1 cellular context compared by ENCODE assay signal in the genomic region with DNA sequence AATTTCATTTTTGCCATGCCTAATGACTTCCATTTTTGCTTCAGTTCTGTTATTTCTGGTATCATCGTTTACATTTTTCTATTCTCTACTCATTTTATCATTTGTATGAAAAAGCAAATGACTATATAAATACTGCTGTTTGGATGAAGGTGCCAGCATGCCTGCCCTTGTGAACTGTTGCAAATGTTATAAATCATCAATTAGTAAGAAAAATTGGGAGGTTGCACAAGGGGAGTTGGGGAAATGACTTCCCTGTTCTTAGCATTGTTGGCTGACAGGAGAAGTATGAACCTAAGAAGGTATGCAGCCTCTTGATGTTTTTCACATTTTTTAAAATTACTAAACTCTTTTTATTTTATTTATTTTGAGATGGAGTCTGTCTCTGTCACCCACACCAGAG.
TF ChIP-seq lines count a peak whose summit lies in the region.

No MANE protein-coding gene starts in this region.

TF ChIP-seq in IMR-90, 13 proteins besides CTCF, POLR2A, EP300 and RAD21:
- TF ChIP-seq MAZ (IDR thresholded peaks at IDR 0.05; ENCODE audit: borderline replicate concordance, low read depth, low read length): no peak
- no peak for TF ChIP-seq RFX5 (IDR thresholded peaks at IDR 0.05; ENCODE audit: low read depth, low read length)
- TF ChIP-seq, protein P1, sequence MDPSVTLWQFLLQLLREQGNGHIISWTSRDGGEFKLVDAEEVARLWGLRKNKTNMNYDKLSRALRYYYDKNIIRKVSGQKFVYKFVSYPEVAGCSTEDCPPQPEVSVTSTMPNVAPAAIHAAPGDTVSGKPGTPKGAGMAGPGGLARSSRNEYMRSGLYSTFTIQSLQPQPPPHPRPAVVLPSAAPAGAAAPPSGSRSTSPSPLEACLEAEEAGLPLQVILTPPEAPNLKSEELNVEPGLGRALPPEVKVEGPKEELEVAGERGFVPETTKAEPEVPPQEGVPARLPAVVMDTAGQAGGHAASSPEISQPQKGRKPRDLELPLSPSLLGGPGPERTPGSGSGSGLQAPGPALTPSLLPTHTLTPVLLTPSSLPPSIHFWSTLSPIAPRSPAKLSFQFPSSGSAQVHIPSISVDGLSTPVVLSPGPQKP (IDR thresholded peaks at IDR 0.05; ENCODE audit: borderline replicate concordance, low read depth, low read length): no peak
- TF ChIP-seq CEBPB (IDR thresholded peaks at IDR 0.05; ENCODE audit: low read depth, low read length): peak; percentile 58
- TF ChIP-seq MXI1 (IDR thresholded peaks at IDR 0.05; ENCODE audit: borderline replicate concordance, low read depth, low read length): no peak
- no peak for TF ChIP-seq FOS (IDR thresholded peaks at IDR 0.05; ENCODE audit: low read depth, low read length)
- no peak for TF ChIP-seq SMC3 (IDR thresholded peaks at IDR 0.05; ENCODE audit: low read depth, low read length)
- TF ChIP-seq, protein P2, sequence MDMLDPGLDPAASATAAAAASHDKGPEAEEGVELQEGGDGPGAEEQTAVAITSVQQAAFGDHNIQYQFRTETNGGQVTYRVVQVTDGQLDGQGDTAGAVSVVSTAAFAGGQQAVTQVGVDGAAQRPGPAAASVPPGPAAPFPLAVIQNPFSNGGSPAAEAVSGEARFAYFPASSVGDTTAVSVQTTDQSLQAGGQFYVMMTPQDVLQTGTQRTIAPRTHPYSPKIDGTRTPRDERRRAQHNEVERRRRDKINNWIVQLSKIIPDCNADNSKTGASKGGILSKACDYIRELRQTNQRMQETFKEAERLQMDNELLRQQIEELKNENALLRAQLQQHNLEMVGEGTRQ (IDR thresholded peaks at IDR 0.05; ENCODE audit: low read depth, low read length): no peak
- no peak for TF ChIP-seq MAFK (IDR thresholded peaks at IDR 0.05; ENCODE audit: low read depth, low read length)
- no peak for TF ChIP-seq CHD1 (IDR thresholded peaks at IDR 0.05; ENCODE audit: low read depth, low read length)
- no peak for TF ChIP-seq NFE2L2 (IDR thresholded peaks at IDR 0.05; ENCODE audit: low read depth, low read length)
- TF ChIP-seq RCOR1 (IDR thresholded peaks at IDR 0.05; ENCODE audit: insufficient replicate concordance, low read length): no peak
- TF ChIP-seq BHLHE40 (IDR thresholded peaks at IDR 0.05; ENCODE audit: low read depth, low read length): peak; percentile 47
